10 cellular contexts compared by ENCODE assay signal in the genomic region with DNA sequence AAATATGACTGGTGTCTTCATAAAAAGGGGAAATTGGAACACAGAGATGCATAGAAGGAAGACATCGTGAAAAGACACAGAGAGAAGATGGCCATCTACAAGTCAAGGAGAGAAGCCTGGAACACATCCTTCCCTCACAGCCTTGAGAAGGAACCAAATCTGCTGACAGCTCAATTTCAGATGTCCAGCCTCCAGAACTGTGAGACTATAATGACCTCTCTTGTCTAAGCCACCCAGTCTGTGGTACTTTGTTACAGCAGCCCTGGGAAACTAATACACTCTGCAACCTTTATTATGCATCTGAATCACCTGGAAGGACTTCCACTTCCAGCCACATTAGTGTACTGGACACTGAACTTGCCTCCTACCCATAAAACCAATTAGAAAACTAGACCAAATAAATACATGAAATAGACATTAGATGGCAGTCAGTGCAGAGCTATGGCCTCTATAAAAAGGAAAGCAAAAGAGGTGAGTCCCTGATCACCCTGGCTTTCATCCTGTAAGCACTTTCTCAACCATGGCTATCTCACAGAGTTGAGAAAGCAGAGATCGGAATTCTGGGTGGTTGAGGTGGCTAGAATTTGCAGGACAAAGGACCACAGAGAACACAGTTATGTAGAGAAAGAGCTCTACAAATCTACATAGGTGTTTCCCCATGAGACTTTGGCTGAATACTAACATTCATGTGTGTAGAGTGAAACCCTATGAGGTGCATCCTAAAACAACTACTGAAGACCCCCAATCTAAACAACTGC. TPM values are rescaled to one million over a fixed set of nuclear protein-coding genes. Genes with fewer than 3 reads are reported as not detected.
DNase-seq lines count a peak whose midpoint lies in the region; ATAC-seq and TF ChIP-seq lines count a peak whose summit lies in the region.
"Had no signal": no experiment of that assay in that cellular context is flagged by ENCODE, and none has a peak within 500 bp of the region (broad histone marks: within the 10 kb centered on the region; RNA-seq: fewer than 3 reads in every experiment).

No MANE protein-coding gene starts in this region.

- no peak for DNase-seq in activated CD4-positive, alpha-beta memory T cell treated with anti-CD3 and anti-CD28 coated beads, Interleukin-2, amount 10 ng/mL, durations not matched to agents 7 days and 5 days
- DNase-seq in naive thymus-derived CD8-positive, alpha-beta T cell, result no peak
- DNase-seq in HCEC 1CT, result no peak
- no peak for DNase-seq in body of pancreas
- DNase-seq in NCI-H1417 treated with DMSO at 0.1 percent for 48 hours (lab: John Stamatoyannopoulos, UW), result no peak
- DNase-seq: left lung, NCI-H1694 treated with DMSO at 0.1 percent for 48 hours, ovary had no signal

- H3K4me3 ChIP-seq in body of pancreas, result no peak overlapping the region
- H3K4me3 ChIP-seq: left lung, ovary had no signal

- no peaks in the 10 kb centered on the region for H3K36me3 ChIP-seq in body of pancreas (replicated peaks in 1 of 2; ENCODE audit: insufficient read depth in 1 of 2, low read depth in 2 of 2)
- H3K36me3 ChIP-seq: left lung, ovary had no signal

- H3K4me3 Mint-ChIP-seq in activated CD4-positive, alpha-beta memory T cell treated with anti-CD3 and anti-CD28 coated beads, Interleukin-2, amount 10 ng/mL, durations not matched to agents 7 days and 5 days, result no peak overlapping the region
- H3K4me3 Mint-ChIP-seq in naive thymus-derived CD8-positive, alpha-beta T cell, result peak overlapping the region in 2 of 10 donors; percentile 7 to 24

- 76 to 88% methylated on average over 2 of the region's 2 CpGs for WGBS in body of pancreas, 2 donors

- no peaks in the 10 kb centered on the region for H3K27me3 ChIP-seq in body of pancreas
- H3K27me3 ChIP-seq: left lung, ovary had no signal

- POLR2A ChIA-PET in activated CD4-positive, alpha-beta memory T cell treated with anti-CD3 and anti-CD28 coated beads, Interleukin-2, amount 10 ng/mL, durations not matched to agents 7 days and 5 days (lab: Charles Lee), result interaction anchor here (1.0 to 2.7 kb wide), 5 partner anchors 13 to 327 kb away, joined by 3 to 14 read pairs (median 4); partner anchors contain the start of gene RPL10
- POLR2A ChIA-PET in naive thymus-derived CD8-positive, alpha-beta T cell (lab: Charles Lee), result interaction anchor here (2.0 kb wide), 1 partner anchor 22 kb away, joined by 7 read pairs; no protein-coding TSS in a partner anchor

- H3K9me3 ChIP-seq in body of pancreas, result no peaks in the 10 kb centered on the region
- H3K9me3 ChIP-seq: left lung, ovary had no signal

- ATAC-seq in GM18498 (IDR thresholded peaks at IDR 0.05; ENCODE audit: unreplicated experiment), result peak; percentile 59
- ATAC-seq in GM21576 (IDR thresholded peaks at IDR 0.05; ENCODE audit: unreplicated experiment), result peak; percentile 61
- peak in 1 of 2 donors; percentile 37 for ATAC-seq in naive thymus-derived CD8-positive, alpha-beta T cell
- no peak for ATAC-seq in body of pancreas
- ATAC-seq: left lung had no signal

- H3K27me3 Mint-ChIP-seq in activated CD4-positive, alpha-beta memory T cell treated with anti-CD3 and anti-CD28 coated beads, Interleukin-2, amount 10 ng/mL, durations not matched to agents 7 days and 5 days, result no peaks in the 10 kb centered on the region
- no peaks in the 10 kb centered on the region for H3K27me3 Mint-ChIP-seq in naive thymus-derived CD8-positive, alpha-beta T cell

- TF ChIP-seq CTCF in body of pancreas (IDR thresholded peaks at IDR 0.05), result no peak

- intact Hi-C loops in body of pancreas (cut with DNase I), result no loop called here

- peaks cover 88% of the 10 kb centered on the region for H3K4me1 Mint-ChIP-seq in activated CD4-positive, alpha-beta memory T cell treated with anti-CD3 and anti-CD28 coated beads, Interleukin-2, amount 10 ng/mL, durations not matched to agents 7 days and 5 days
- peaks cover 14 to 81% (median 58%) of the 10 kb centered on the region in 4 donors for H3K4me1 Mint-ChIP-seq in naive thymus-derived CD8-positive, alpha-beta T cell

- H3K27ac Mint-ChIP-seq in activated CD4-positive, alpha-beta memory T cell treated with anti-CD3 and anti-CD28 coated beads, Interleukin-2, amount 10 ng/mL, durations not matched to agents 7 days and 5 days, result peak overlapping the region; percentile 81
- peak overlapping the region in 6 of 10 donors; percentile 34 to 97 (median 63) for H3K27ac Mint-ChIP-seq in naive thymus-derived CD8-positive, alpha-beta T cell

- H3K9me3 Mint-ChIP-seq in activated CD4-positive, alpha-beta memory T cell treated with anti-CD3 and anti-CD28 coated beads, Interleukin-2, amount 10 ng/mL, durations not matched to agents 7 days and 5 days, result peaks cover 7% of the 10 kb centered on the region
- peaks cover 0 to 3% (median 0%) of the 10 kb centered on the region in 9 donors for H3K9me3 Mint-ChIP-seq in naive thymus-derived CD8-positive, alpha-beta T cell

- peaks cover 37% of the 10 kb centered on the region for H3K36me3 Mint-ChIP-seq in activated CD4-positive, alpha-beta memory T cell treated with anti-CD3 and anti-CD28 coated beads, Interleukin-2, amount 10 ng/mL, durations not matched to agents 7 days and 5 days (ENCODE audit: low read depth)
- H3K36me3 Mint-ChIP-seq in naive thymus-derived CD8-positive, alpha-beta T cell, result peaks cover 0 to 1% (median 0%) of the 10 kb centered on the region in 3 donors

- peak overlapping the region in 2 of 4 donors; percentile 17 to 28 for H3K27ac ChIP-seq in body of pancreas
- H3K27ac ChIP-seq: ovary had no signal

- CTCF ChIA-PET in activated CD4-positive, alpha-beta memory T cell treated with anti-CD3 and anti-CD28 coated beads, Interleukin-2, amount 10 ng/mL, durations not matched to agents 7 days and 5 days (lab: Charles Lee), result interaction anchor here (0.6 to 3.5 kb wide), 6 partner anchors 8 to 39 kb away, joined by 3 to 44 read pairs (median 4); partner anchors contain the start of gene GAB3

- no peak for TF ChIP-seq POLR2A in body of pancreas (IDR thresholded peaks at IDR 0.05)

- H3K4me1 ChIP-seq in body of pancreas, result peaks cover 15% of the 10 kb centered on the region

RNA-seq across cellular contexts. Expression of gene GAB3, which starts 25.7 kb away (rescaled TPM):
- total RNA-seq in activated CD4-positive, alpha-beta memory T cell treated with anti-CD3 and anti-CD28 coated beads, Interleukin-2, amount 10 ng/mL, durations not matched to agents 7 days and 5 days, result 10 to 100 TPM; 10.5 to 12.0 TPM
- total RNA-seq in naive thymus-derived CD8-positive, alpha-beta T cell, result 1 to 10 TPM; 9.9 to 10.0 TPM
- 1 to 10 TPM in 2 of 3 donors, under 1 TPM in 1; 0.77 to 5.2 (median 1.2) TPM for polyA plus RNA-seq in naive thymus-derived CD8-positive, alpha-beta T cell
- 1 to 10 TPM in 1 of 2 donors, under 1 TPM in 1; 0.66 to 3.4 TPM for total RNA-seq in body of pancreas

RNA-seq across cellular contexts. Expression of gene DKC1, which starts 37.5 kb away (rescaled TPM):
- 10 to 100 TPM; 46.8 to 50.4 TPM for total RNA-seq in activated CD4-positive, alpha-beta memory T cell treated with anti-CD3 and anti-CD28 coated beads, Interleukin-2, amount 10 ng/mL, durations not matched to agents 7 days and 5 days
- total RNA-seq in naive thymus-derived CD8-positive, alpha-beta T cell, result 10 to 100 TPM; 74.7 to 93.7 TPM
- polyA plus RNA-seq in naive thymus-derived CD8-positive, alpha-beta T cell, result 10 to 100 TPM; 38.6 to 56.5 (median 44.2) TPM
- total RNA-seq in body of pancreas, result 10 to 100 TPM; 17.9 to 26.0 TPM
